In genomic region chr12:89355243-89356068, GRCh38 we compare ENCODE assay signal across 9 cellular contexts. TPM values are rescaled to one million over a fixed set of nuclear protein-coding genes. Genes with fewer than 3 reads are reported as not detected.
DNase-seq lines count a peak whose midpoint lies in the region; ATAC-seq and TF ChIP-seq lines count a peak whose summit lies in the region.
"Had no signal": no experiment of that assay in that cellular context is flagged by ENCODE, and none has a peak within 500 bp of the region (broad histone marks: within the 10 kb centered on the region; RNA-seq: fewer than 3 reads in every experiment).

No MANE protein-coding gene starts in this region.

- DNase-seq in 8988T: peak; percentile 52
- no peak for DNase-seq in HFF-Myc (ENCODE audit: extremely low read depth, low read depth)
- no peak for DNase-seq in breast epithelium (ENCODE audit: low spot score in 2 of 2)
- DNase-seq in mucosa of descending colon: no peak
- DNase-seq in RPMI8226: no peak
- no peak for DNase-seq in NCI-H2029 (lab: John Stamatoyannopoulos, UW)
- DNase-seq: NCI-H1694 treated with DMSO at 0.1 percent for 48 hours had no signal

- TF ChIP-seq CTCF in HFF-Myc (IDR thresholded peaks at IDR 0.05; ENCODE audit: low read depth, low read length, missing control alignments) (no peak), breast epithelium (IDR thresholded peaks at IDR 0.05) (peak in 2 of 3 donors; percentile 19 to 24), mucosa of descending colon (IDR thresholded peaks at IDR 0.05) (peak; percentile 11)

- intact Hi-C loops in breast epithelium (cut with DNase I; ENCODE audit: low total_unique reads): loop anchor here (10.0 kb wide), 1 partner anchor 99 kb away; no protein-coding TSS in a partner anchor
- intact Hi-C loops in mucosa of descending colon (cut with DNase I, micrococcal nuclease): no loop called here

- no peak for TF ChIP-seq POLR2A in breast epithelium (IDR thresholded peaks at IDR 0.05)

- ATAC-seq in mucosa of descending colon: no peak
- no peak for ATAC-seq in esophagus mucosa
- no peak for ATAC-seq in GM19452 (IDR thresholded peaks at IDR 0.05; ENCODE audit: unreplicated experiment)

- H3K36me3 ChIP-seq in breast epithelium (no peaks in the 10 kb centered on the region), mucosa of descending colon (ENCODE audit: low read depth) (no peaks in the 10 kb centered on the region)

- peak overlapping the region; percentile 82 for H3K4me3 ChIP-seq in HFF-Myc (replicated peaks; ENCODE audit: low read depth, low read length)
- H3K4me3 ChIP-seq in breast epithelium: peak overlapping the region; percentile 85 to 93 (median 91)
- H3K4me3 ChIP-seq in mucosa of descending colon: no peak overlapping the region

- H3K27me3 ChIP-seq in breast epithelium: no peaks in the 10 kb centered on the region

- H3K9me3 ChIP-seq in breast epithelium: no peaks in the 10 kb centered on the region
- no peaks in the 10 kb centered on the region for H3K9me3 ChIP-seq in mucosa of descending colon

- no peaks in the 10 kb centered on the region for H3K4me1 ChIP-seq in breast epithelium
- peaks cover 24% of the 10 kb centered on the region for H3K4me1 ChIP-seq in mucosa of descending colon (ENCODE audit: low read depth)

- peak overlapping the region; percentile 98 to 99 for H3K27ac ChIP-seq in breast epithelium

RNA-seq across cellular contexts. Expression of gene DUSP6, which starts 3.2 kb away (rescaled TPM):
- 10 to 100 TPM; 53.8 to 97.5 (median 88.8) TPM for total RNA-seq in breast epithelium
- total RNA-seq in mucosa of descending colon: 10 to 100 TPM; 56.6 to 82.1 (median 65.0) TPM
- 15.0 TPM for total RNA-seq in esophagus mucosa
